In the genomic region with DNA sequence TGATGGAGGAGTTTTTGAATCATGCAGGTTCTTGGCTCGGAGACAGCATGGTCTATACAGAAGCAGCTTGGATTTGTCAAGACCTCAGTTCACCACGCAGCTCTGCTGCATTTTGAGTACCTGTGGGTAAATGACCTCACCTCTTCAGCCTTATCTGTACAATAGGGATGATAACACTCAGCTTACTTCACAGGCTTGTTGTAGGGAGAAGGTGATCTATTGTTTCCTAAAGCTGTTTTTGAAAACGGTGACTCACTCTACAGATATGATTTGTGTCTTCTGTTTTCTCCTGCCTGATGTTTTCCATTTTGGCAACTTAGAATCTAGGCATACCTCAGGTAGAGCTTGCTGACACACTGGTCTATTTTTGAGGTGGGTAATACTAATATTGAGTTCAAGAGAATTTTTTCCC, we compare ENCODE assay signal across 10 cellular contexts.
DNase-seq lines count a peak whose midpoint lies in the region; ATAC-seq and TF ChIP-seq lines count a peak whose summit lies in the region.
"Had no signal": no experiment of that assay in that cellular context is flagged by ENCODE, and none has a peak within 500 bp of the region (broad histone marks: within the 10 kb centered on the region; RNA-seq: fewer than 3 reads in every experiment).

No MANE protein-coding gene starts in this region.

- no peak overlapping the region for H3K4me3 ChIP-seq in dorsolateral prefrontal cortex

- H3K27ac Mint-ChIP-seq in activated CD4-positive, alpha-beta T cell treated with anti-CD3 and anti-CD28 coated beads for 36 hours: peak overlapping the region; percentile 52

- no peaks in the 10 kb centered on the region for H3K9me3 Mint-ChIP-seq in activated CD4-positive, alpha-beta T cell treated with anti-CD3 and anti-CD28 coated beads for 36 hours (ENCODE audit: low read depth)

- no peaks in the 10 kb centered on the region for H3K36me3 Mint-ChIP-seq in activated CD4-positive, alpha-beta T cell treated with anti-CD3 and anti-CD28 coated beads for 36 hours (ENCODE audit: low read depth)

- peak; percentile 97 for ATAC-seq in activated CD4-positive, alpha-beta T cell treated with anti-CD3 and anti-CD28 coated beads for 36 hours
- ATAC-seq in HG02571 (IDR thresholded peaks at IDR 0.05; ENCODE audit: unreplicated experiment): no peak

- TF ChIP-seq CTCF in dorsolateral prefrontal cortex (IDR thresholded peaks at IDR 0.05 in 54 of 56, conservative IDR thresholded peaks at IDR 0.05 in 2 of 56; ENCODE audit: low read depth in 1 of 56, partially characterized antibody in 56 of 56): no peak

- H3K27me3 ChIP-seq in dorsolateral prefrontal cortex: no peaks in the 10 kb centered on the region

- intact Hi-C loops in activated CD4-positive, alpha-beta T cell treated with anti-CD3 and anti-CD28 coated beads for 36 hours (cut with DNase I, micrococcal nuclease): loop anchor here (1.0 to 5.0 kb wide), 8 partner anchors 8 to 1128 kb away; a partner anchor contains a TSS
- intact Hi-C loops in dorsolateral prefrontal cortex (cut with DNase I): loop anchor here (5.0 to 10.0 kb wide), 3 partner anchors 212 to 228 kb away; no protein-coding TSS in a partner anchor

- peaks cover 31% of the 10 kb centered on the region for H3K4me1 Mint-ChIP-seq in activated CD4-positive, alpha-beta T cell treated with anti-CD3 and anti-CD28 coated beads for 36 hours

- CTCF ChIA-PET in activated CD4-positive, alpha-beta T cell treated with anti-CD3 and anti-CD28 coated beads for 36 hours (lab: Charles Lee): interaction anchor here (0.9 to 1.4 kb wide), 3 partner anchors 9 to 13 kb away, joined by 3 to 7 read pairs (median 3); no protein-coding TSS in a partner anchor

- POLR2A ChIA-PET in activated CD4-positive, alpha-beta T cell treated with anti-CD3 and anti-CD28 coated beads for 36 hours (lab: Charles Lee): interaction anchor here (0.7 to 2.0 kb wide), 5 partner anchors 9 to 252 kb away, joined by 3 to 9 read pairs (median 5); no protein-coding TSS in a partner anchor

- DNase-seq in activated CD4-positive, alpha-beta T cell treated with anti-CD3 and anti-CD28 coated beads for 36 hours: peak; percentile 70
- DNase-seq in activated CD4-positive, alpha-beta T cell treated with anti-CD3 and anti-CD28 coated beads, Interleukin-2, amount 50 U/mL, for 4 hours: no peak
- peak; percentile 98 for DNase-seq in NCI-H226
- no peak for DNase-seq in dorsolateral prefrontal cortex
- DNase-seq in stimulated activated CD4-positive, alpha-beta T cell treated with anti-CD3 and anti-CD28 coated beads, Interleukin-1b, Interleukin-23, amount 100 ng/mL, for 48 hours: peak; percentile 58
- no peak for DNase-seq in NCI-H1930 (lab: John Stamatoyannopoulos, UW)
- no peak for DNase-seq in NCI-H1694 treated with DMSO at 0.1 percent for 48 hours (lab: John Stamatoyannopoulos, UW)
- DNase-seq: activated gamma-delta T cell treated with Interleukin-2 at 50 U/mL for 16 hours, NCI-H1105 treated with DMSO at 0.1 percent for 48 hours had no signal

- H3K27ac ChIP-seq in dorsolateral prefrontal cortex: peak overlapping the region in 56 of 59 donors; percentile 6 to 100 (median 84)

- no peak overlapping the region for H3K4me3 Mint-ChIP-seq in activated CD4-positive, alpha-beta T cell treated with anti-CD3 and anti-CD28 coated beads for 36 hours

- H3K27me3 Mint-ChIP-seq in activated CD4-positive, alpha-beta T cell treated with anti-CD3 and anti-CD28 coated beads for 36 hours: peaks cover 29% of the 10 kb centered on the region

Comparison
In these comparisons a context has a peak if more than half of its experiments do, and no peak if none do; other contexts are left out.
1. DNase-seq: peak in activated CD4-positive, alpha-beta T cell treated with anti-CD3 and anti-CD28 coated beads for 36 hours (single experiment), NCI-H226 (single experiment) and stimulated activated CD4-positive, alpha-beta T cell treated with anti-CD3 and anti-CD28 coated beads, Interleukin-1b, Interleukin-23, amount 100 ng/mL, for 48 hours (single experiment); none in activated CD4-positive, alpha-beta T cell treated with anti-CD3 and anti-CD28 coated beads, Interleukin-2, amount 50 U/mL, for 4 hours (0 of 2), dorsolateral prefrontal cortex (0 of 10), NCI-H1930 (0 of 2) and NCI-H1694 treated with DMSO at 0.1 percent for 48 hours (single experiment).